In the genomic region with DNA sequence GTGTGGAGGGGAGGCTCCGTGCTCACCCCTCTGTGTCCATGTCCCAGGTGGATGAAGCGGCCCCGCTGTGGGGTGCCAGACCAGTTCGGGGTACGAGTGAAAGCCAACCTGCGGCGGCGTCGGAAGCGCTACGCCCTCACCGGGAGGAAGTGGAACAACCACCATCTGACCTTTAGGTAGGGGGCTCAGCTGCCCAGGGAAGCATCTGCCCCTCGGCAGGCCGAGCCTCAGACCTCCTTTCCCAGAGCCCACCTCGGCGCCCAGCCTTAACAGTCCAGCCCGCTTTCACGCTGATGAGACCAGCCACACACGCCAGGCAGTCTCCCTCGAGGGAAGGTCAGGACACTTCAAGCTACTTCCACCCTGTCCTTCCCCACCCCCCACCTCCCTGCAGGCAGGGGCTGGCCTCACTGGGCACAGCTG, we compare ENCODE assay signal across 20 cellular contexts. TPM values are rescaled to one million over a fixed set of nuclear protein-coding genes. Genes with fewer than 3 reads are reported as not detected.
A peak's percentile ranks its signal among the peaks of the same experiment; 100 is the strongest.
DNase-seq lines count a peak whose midpoint lies in the region; ATAC-seq, FAIRE-seq and TF ChIP-seq lines count a peak whose summit lies in the region.
"Had no signal": no experiment of that assay in that cellular context is flagged by ENCODE, and none has a peak within 500 bp of the region (broad histone marks: within the 10 kb centered on the region; RNA-seq: fewer than 3 reads in every experiment).

No MANE protein-coding gene starts in this region.

- TF ChIP-seq EP300 in SK-N-SH (IDR thresholded peaks at IDR 0.05; ENCODE audit: borderline replicate concordance in 1 of 2, low read depth in 1 of 2, low read length in 1 of 2) = no peak
- no peak for TF ChIP-seq EP300 in HepG2 (IDR thresholded peaks at IDR 0.05; ENCODE audit: low read depth in 2 of 2, low read length in 2 of 2)
- no peak for TF ChIP-seq EP300 in HepG2 (CRISPR knock-in tag; IDR thresholded peaks at IDR 0.05; ENCODE audit: borderline replicate concordance)

- intact Hi-C loops in HepG2 (cut with micrococcal nuclease; ENCODE audit: unreplicated experiment) (no loop called here), right lobe of liver (cut with DNase I) (no loop called here), upper lobe of right lung (cut with DNase I) (no loop called here)

- H4K20me1 ChIP-seq in SK-N-SH (ENCODE audit: insufficient read depth) = no peaks in the 10 kb centered on the region
- peaks cover 1% of the 10 kb centered on the region; the same call in 1 of the 2 replicates for H4K20me1 ChIP-seq in HepG2 (ENCODE audit: insufficient read depth, low read length)
- H4K20me1 ChIP-seq in Karpas-422 (ENCODE audit: insufficient read depth, low read depth, low read length) = no peaks in the 10 kb centered on the region
- H4K20me1 ChIP-seq: BLaER1 had no signal

- no TSS peak for BruUV-seq in HepG2 (replicated peaks; lab: Mats Ljungman, UMichigan)

- TF ChIP-seq CTCF in SK-N-SH (IDR thresholded peaks at IDR 0.05) (no peak), HepG2 (CRISPR knock-in tag; IDR thresholded peaks at IDR 0.05) (no peak), right lobe of liver (IDR thresholded peaks at IDR 0.05) (no peak), upper lobe of right lung (IDR thresholded peaks at IDR 0.05) (no peak)

- CTCF ChIA-PET in SK-N-SH (lab: Yijun Ruan, JAX) = interaction anchor here (1.3 to 1.7 kb wide), 3 partner anchors 10 to 84 kb away, joined by 3 to 4 read pairs (median 3); no protein-coding TSS in a partner anchor
- CTCF ChIA-PET in HepG2 (lab: Yijun Ruan, JAX; ENCODE audit: low intra/inter-chr PET ratio, low total read pairs) = no interaction called here

- H3K9ac ChIP-seq in SK-N-SH = no peak overlapping the region
- no peak overlapping the region for H3K9ac ChIP-seq in HepG2 (ENCODE audit: insufficient read depth, low read depth, low read length)
- H3K9ac ChIP-seq in Karpas-422 (ENCODE audit: low read length) = peak overlapping the region; percentile 28; the same call in 1 of the 2 replicates
- H3K9ac ChIP-seq: BLaER1 had no signal

- no peak overlapping the region for H2AFZ ChIP-seq in SK-N-SH (ENCODE audit: low read depth)
- no peak overlapping the region for H2AFZ ChIP-seq in HepG2 (ENCODE audit: low read length)
- no peak overlapping the region for H2AFZ ChIP-seq in Karpas-422 (ENCODE audit: low read length)

- no peak overlapping the region for H3K27ac ChIP-seq in SK-N-SH (ENCODE audit: low read depth in 2 of 2, low read length in 1 of 2)
- no peak overlapping the region for H3K27ac ChIP-seq in HepG2 (ENCODE audit: extremely low read length, insufficient read depth, low read length)
- no peak overlapping the region for H3K27ac ChIP-seq in right lobe of liver
- H3K27ac ChIP-seq in Karpas-422 (ENCODE audit: low read length) = peak overlapping the region; percentile 57; the same call in 1 of the 2 replicates
- no peak overlapping the region for H3K27ac ChIP-seq in upper lobe of right lung
- H3K27ac ChIP-seq: 22Rv1, BLaER1 had no signal

- FAIRE-seq in HepG2 (lab: Jason Lieb, UNC) = no peak
- FAIRE-seq: GM12878, GM19239 had no signal

- POLR2A ChIA-PET in SK-N-SH (lab: Yijun Ruan, JAX) (no interaction called here), HepG2 (lab: Yijun Ruan, JAX) (interaction anchor here (1.0 kb wide), 1 partner anchor 91 kb away, joined by 3 read pairs; a partner anchor contains a TSS)

- H3K36me3 ChIP-seq in SK-N-SH (replicated peaks in 1 of 2; ENCODE audit: control insufficient read depth in 1 of 2, insufficient read depth in 2 of 2, low read length in 1 of 2) (no peaks in the 10 kb centered on the region), HepG2 (replicated peaks in 1 of 2; ENCODE audit: control insufficient read depth in 1 of 2, insufficient read depth in 2 of 2, low read length in 2 of 2) (peaks cover 41 to 59% of the 10 kb centered on the region in 2 experiments), right lobe of liver (peaks cover 0 to 51% (median 20%) of the 10 kb centered on the region in 4 donors), Karpas-422 (ENCODE audit: insufficient read depth, low read length) (no peaks in the 10 kb centered on the region), upper lobe of right lung (peaks cover 24% of the 10 kb centered on the region)
- H3K36me3 ChIP-seq: BLaER1 had no signal

- H3K9me2 ChIP-seq in SK-N-SH (no peaks in the 10 kb centered on the region), Karpas-422 (replicated peaks; ENCODE audit: insufficient read depth, low read length) (no peaks in the 10 kb centered on the region)

- H3K4me2 ChIP-seq in SK-N-SH = no peak overlapping the region
- no peak overlapping the region for H3K4me2 ChIP-seq in HepG2 (ENCODE audit: low read depth, low read length)
- H3K4me2 ChIP-seq in Karpas-422 (ENCODE audit: low read depth, low read length, poor library complexity, severe bottlenecking) = no peak overlapping the region
- H3K4me2 ChIP-seq: BLaER1 had no signal

- in situ Hi-C loops in HepG2 (cut with HindIII; ENCODE audit: extremely low pct_ligation_motif_present, low pct_unique_long_range_greater_than_20kb) = no loop called here

- H3K4me3 ChIP-seq in SK-N-SH (ENCODE audit: low read depth in 2 of 2, low read length in 1 of 2) = no peak overlapping the region
- no peak overlapping the region for H3K4me3 ChIP-seq in HepG2 (replicated peaks in 1 of 3; ENCODE audit: insufficient read depth in 1 of 3, low read depth in 2 of 3, low read length in 3 of 3)
- no peak overlapping the region for H3K4me3 ChIP-seq in right lobe of liver
- no peak overlapping the region for H3K4me3 ChIP-seq in Karpas-422 (ENCODE audit: low read length)
- H3K4me3 ChIP-seq in upper lobe of right lung = no peak overlapping the region
- H3K4me3 ChIP-seq: BLaER1, GM12878, K562 had no signal

- H3K27me3 ChIP-seq in SK-N-SH (ENCODE audit: insufficient read depth) = no peaks in the 10 kb centered on the region
- no peaks in the 10 kb centered on the region for H3K27me3 ChIP-seq in HepG2 (ENCODE audit: control insufficient read depth in 1 of 2, insufficient read depth in 2 of 2, low read length in 2 of 2)
- H3K27me3 ChIP-seq in right lobe of liver = no peaks in the 10 kb centered on the region
- no peaks in the 10 kb centered on the region for H3K27me3 ChIP-seq in Karpas-422 (ENCODE audit: low read length)
- H3K27me3 ChIP-seq in upper lobe of right lung = no peaks in the 10 kb centered on the region
- H3K27me3 ChIP-seq: BLaER1 had no signal

- H3K79me2 ChIP-seq in SK-N-SH (ENCODE audit: insufficient read depth) (no peaks in the 10 kb centered on the region), HepG2 (ENCODE audit: insufficient read depth, low read length) (no peaks in the 10 kb centered on the region), Karpas-422 (ENCODE audit: low read length) (no peaks in the 10 kb centered on the region)

- DNase-seq in SK-N-SH (peak; percentile 39), HepG2 (ENCODE audit: low spot score) (no peak), right lobe of liver (no peak), Karpas-422 (no peak), upper lobe of right lung (peak; percentile 51)
- no peak for DNase-seq in stimulated activated CD4-positive, alpha-beta T cell treated with anti-CD3 and anti-CD28 coated beads, Interleukin-1b, Interleukin-23, amount 100 ng/mL, for 48 hours
- DNase-seq in stimulated activated CD4-positive, alpha-beta T cell treated with anti-CD3 and anti-CD28 coated beads, Interleukin-2, amount 100 ng/mL, for 48 hours = no peak
- DNase-seq: CD4-positive, alpha-beta memory T cell; DMS153; DMS79; GDM1; GOT3; H9 had no signal

- H3F3A ChIP-seq in SK-N-SH (replicated peaks; ENCODE audit: insufficient read depth) = no peaks in the 10 kb centered on the region

- peaks cover 0 to 40% of the 10 kb centered on the region in 2 experiments; a peak in 1 of 4 replicates for H3K4me1 ChIP-seq in SK-N-SH (ENCODE audit: control insufficient read depth in 1 of 2, insufficient read depth in 2 of 2, low read depth in 1 of 2, low read length in 1 of 2)
- H3K4me1 ChIP-seq in HepG2 (ENCODE audit: insufficient read depth, low read length) = peaks cover 2% of the 10 kb centered on the region
- peaks cover 0 to 10% (median 4%) of the 10 kb centered on the region in 4 donors for H3K4me1 ChIP-seq in right lobe of liver
- peaks cover 58% of the 10 kb centered on the region for H3K4me1 ChIP-seq in Karpas-422 (ENCODE audit: low read length)
- peaks cover 3% of the 10 kb centered on the region for H3K4me1 ChIP-seq in upper lobe of right lung

- TF ChIP-seq RAD21 in SK-N-SH (IDR thresholded peaks at IDR 0.05; ENCODE audit: low read length) (no peak), HepG2 (CRISPR knock-in tag; IDR thresholded peaks at IDR 0.05) (no peak)

- TF ChIP-seq POLR2A in HepG2 (IDR thresholded peaks at IDR 0.05; ENCODE audit: insufficient read depth in 1 of 2, low read depth in 2 of 2, low read length in 2 of 2) = no peak
- no peak for TF ChIP-seq POLR2A in right lobe of liver (IDR thresholded peaks at IDR 0.05)

- WGBS in SK-N-SH (ENCODE audit: low lambda C conversion rate) = 87% methylated on average over 9 of the region's 20 CpGs
- 96% methylated on average over 20 of the region's 20 CpGs for WGBS in HepG2 (ENCODE audit: low lambda C conversion rate)
- WGBS in right lobe of liver (ENCODE audit: insufficient coverage, low coverage, low lambda C conversion rate, missing lambda C conversion rate) = 96% methylated on average over 9 of the region's 20 CpGs

- ATAC-seq in SK-N-SH treated with all-trans-retinoic acid at 6 μM for 48 hours = no peak
- ATAC-seq in HepG2 = no peak
- no peak for ATAC-seq in right lobe of liver
- ATAC-seq in upper lobe of right lung = no peak
- ATAC-seq: GM12878, K562 had no signal

- no peaks in the 10 kb centered on the region for H3K9me3 ChIP-seq in SK-N-SH
- H3K9me3 ChIP-seq in HepG2 (ENCODE audit: low read length) = no peaks in the 10 kb centered on the region
- no peaks in the 10 kb centered on the region for H3K9me3 ChIP-seq in right lobe of liver
- H3K9me3 ChIP-seq in Karpas-422 (ENCODE audit: low read length) = no peaks in the 10 kb centered on the region
- no peaks in the 10 kb centered on the region for H3K9me3 ChIP-seq in upper lobe of right lung
- H3K9me3 ChIP-seq: BLaER1 had no signal

RNA-seq across cellular contexts. Expression of a gene that starts 12.7 kb away (rescaled TPM):
- polyA plus RNA-seq in SK-N-SH (2012; rRNA removed) (2.6 and 3.1 TPM in 2 replicates), HepG2 (2011; rRNA removed) (44.9 and 65.2 TPM in 2 replicates)
- 1.1 and 2.2 TPM in 2 replicates for polyA plus RNA-seq in SK-N-SH (2012; cell fraction: cytosol; rRNA removed)
- 3.5 and 3.9 TPM in 2 replicates for polyA plus RNA-seq in SK-N-SH (2012; cell fraction: nucleus; rRNA removed)
- total RNA-seq in HepG2 (2016; rRNA removed; fragmentation: Illumina TruSeq; extraction: Trizol) (17.2 and 35.2 TPM in 2 replicates), right lobe of liver (10 to 100 TPM; 22.3 to 76.0 (median 35.2) TPM), upper lobe of right lung (25.2 TPM)
- 3.1 and 4.0 TPM in 2 replicates for total RNA-seq in HepG2 (2016; cell fraction: cytosol; rRNA removed; fragmentation: Illumina TruSeq; extraction: Trizol; ENCODE audit: low read depth)
- 15.2 and 35.5 TPM in 2 replicates for total RNA-seq in HepG2 (2016; cell fraction: insoluble cytoplasmic fraction; rRNA removed; fragmentation: Illumina TruSeq; extraction: Trizol)
- 11.7 and 12.8 TPM in 2 replicates for total RNA-seq in HepG2 (2016; cell fraction: membrane; rRNA removed; fragmentation: Illumina TruSeq; extraction: Trizol)
- total RNA-seq in HepG2 (2016; cell fraction: nucleus; rRNA removed; fragmentation: Illumina TruSeq; extraction: Trizol) = 29.8 and 35.0 TPM in 2 replicates
- polyA plus RNA-seq in HepG2 (2011; cell fraction: cytosol; rRNA removed) = 48.2 and 63.4 TPM in 2 replicates
- polyA plus RNA-seq in HepG2 (2011; cell fraction: nucleus; rRNA removed) = 48.7 and 49.3 TPM in 2 replicates
- 31.4 and 52.1 TPM in 2 replicates for polyA plus RNA-seq in HepG2 (2012)
- 3.1 and 3.6 TPM in 2 replicates for polyA plus RNA-seq in HepG2 (2016; cell fraction: cytosol; fragmentation: Illumina TruSeq; extraction: Trizol; ENCODE audit: low read depth)
- polyA plus RNA-seq in HepG2 (2016; cell fraction: insoluble cytoplasmic fraction; fragmentation: Illumina TruSeq; extraction: Trizol; ENCODE audit: low read depth) = 20.6 and 24.8 TPM in 2 replicates
- 9.3 and 9.6 TPM in 2 replicates for polyA plus RNA-seq in HepG2 (2016; cell fraction: membrane; fragmentation: Illumina TruSeq; extraction: Trizol; ENCODE audit: low read depth)
- 59.2 and 61.3 TPM in 2 replicates for polyA plus RNA-seq in HepG2 (2016; cell fraction: nucleus; fragmentation: Illumina TruSeq; extraction: Trizol; ENCODE audit: insufficient read depth, low read depth)
- polyA minus RNA-seq in HepG2 (2011; rRNA and poly(A)+ RNA removed; ENCODE audit: low replicate concordance) = 32.1 and 99.8 TPM in 2 replicates
- polyA minus RNA-seq in HepG2 (2011; cell fraction: cytosol; rRNA and poly(A)+ RNA removed) = 50.9 and 56.7 TPM in 2 replicates
- polyA minus RNA-seq in HepG2 (2011; cell fraction: nucleus; rRNA and poly(A)+ RNA removed) = 14.2 and 19.3 TPM in 2 replicates
- total RNA-seq in Karpas-422 (2014; rRNA removed; shearing (Covaris generic); ENCODE audit: low replicate concordance) = 4.1 and 5.2 TPM in 2 replicates
- polyA plus RNA-seq: CD14-positive monocyte had no signal

RNA-seq across cellular contexts. Expression of a gene that starts 37.0 kb away (rescaled TPM):
- 87.3 and 94.1 TPM in 2 replicates for polyA plus RNA-seq in SK-N-SH (2012; rRNA removed)
- 53.0 and 69.3 TPM in 2 replicates for polyA plus RNA-seq in SK-N-SH (2012; cell fraction: cytosol; rRNA removed)
- polyA plus RNA-seq in SK-N-SH (2012; cell fraction: nucleus; rRNA removed) = 39.0 and 44.4 TPM in 2 replicates
- total RNA-seq in HepG2 (2016; rRNA removed; fragmentation: Illumina TruSeq; extraction: Trizol) = 16.7 and 33.5 TPM in 2 replicates
- total RNA-seq in HepG2 (2016; cell fraction: cytosol; rRNA removed; fragmentation: Illumina TruSeq; extraction: Trizol; ENCODE audit: low read depth) = 11.1 and 11.2 TPM in 2 replicates
- 17.4 and 32.4 TPM in 2 replicates for total RNA-seq in HepG2 (2016; cell fraction: insoluble cytoplasmic fraction; rRNA removed; fragmentation: Illumina TruSeq; extraction: Trizol)
- 47.5 and 49.4 TPM in 2 replicates for total RNA-seq in HepG2 (2016; cell fraction: membrane; rRNA removed; fragmentation: Illumina TruSeq; extraction: Trizol)
- total RNA-seq in HepG2 (2016; cell fraction: nucleus; rRNA removed; fragmentation: Illumina TruSeq; extraction: Trizol) = 17.8 and 27.0 TPM in 2 replicates
- 65.4 and 75.9 TPM in 2 replicates for polyA plus RNA-seq in HepG2 (2011; rRNA removed)
- polyA plus RNA-seq in HepG2 (2011; cell fraction: cytosol; rRNA removed) = 60.7 and 64.8 TPM in 2 replicates
- 51.6 and 63.8 TPM in 2 replicates for polyA plus RNA-seq in HepG2 (2011; cell fraction: nucleus; rRNA removed)
- 24.1 and 47.2 TPM in 2 replicates for polyA plus RNA-seq in HepG2 (2012)
- polyA plus RNA-seq in HepG2 (2016; cell fraction: cytosol; fragmentation: Illumina TruSeq; extraction: Trizol; ENCODE audit: low read depth) = 54.6 and 63.3 TPM in 2 replicates
- polyA plus RNA-seq in HepG2 (2016; cell fraction: insoluble cytoplasmic fraction; fragmentation: Illumina TruSeq; extraction: Trizol; ENCODE audit: low read depth) = 76.8 and 103 TPM in 2 replicates
- polyA plus RNA-seq in HepG2 (2016; cell fraction: membrane; fragmentation: Illumina TruSeq; extraction: Trizol; ENCODE audit: low read depth) = 136 and 142 TPM in 2 replicates
- polyA plus RNA-seq in HepG2 (2016; cell fraction: nucleus; fragmentation: Illumina TruSeq; extraction: Trizol; ENCODE audit: insufficient read depth, low read depth) = 62.4 and 62.9 TPM in 2 replicates
- polyA minus RNA-seq in HepG2 (2011; rRNA and poly(A)+ RNA removed; ENCODE audit: low replicate concordance) = 97.4 and 101 TPM in 2 replicates
- polyA minus RNA-seq in HepG2 (2011; cell fraction: cytosol; rRNA and poly(A)+ RNA removed) = 44.2 and 48.1 TPM in 2 replicates
- 30.8 and 37.7 TPM in 2 replicates for polyA minus RNA-seq in HepG2 (2011; cell fraction: nucleus; rRNA and poly(A)+ RNA removed)
- 10 to 100 TPM; 20.6 to 63.3 (median 25.9) TPM for total RNA-seq in right lobe of liver
- total RNA-seq in Karpas-422 (2014; rRNA removed; shearing (Covaris generic); ENCODE audit: low replicate concordance) = 19.6 and 28.3 TPM in 2 replicates
- 37.4 TPM for total RNA-seq in upper lobe of right lung

RNA-seq across cellular contexts. Expression of a gene that starts 37.8 kb away (rescaled TPM):
- polyA plus RNA-seq in SK-N-SH (2012; rRNA removed) = 4.8 and 7.6 TPM in 2 replicates
- 3.2 and 5.1 TPM in 2 replicates for polyA plus RNA-seq in SK-N-SH (2012; cell fraction: cytosol; rRNA removed)
- polyA plus RNA-seq in SK-N-SH (2012; cell fraction: nucleus; rRNA removed) = 8.5 and 8.8 TPM in 2 replicates
- 3.5 and 3.6 TPM in 2 replicates for total RNA-seq in HepG2 (2016; rRNA removed; fragmentation: Illumina TruSeq; extraction: Trizol)
- total RNA-seq in HepG2 (2016; cell fraction: cytosol; rRNA removed; fragmentation: Illumina TruSeq; extraction: Trizol; ENCODE audit: low read depth) = 0.51 and 0.88 TPM in 2 replicates
- total RNA-seq in HepG2 (2016; cell fraction: insoluble cytoplasmic fraction; rRNA removed; fragmentation: Illumina TruSeq; extraction: Trizol) = 3.1 and 3.2 TPM in 2 replicates
- total RNA-seq in HepG2 (2016; cell fraction: membrane; rRNA removed; fragmentation: Illumina TruSeq; extraction: Trizol) = 2.3 and 2.7 TPM in 2 replicates
- total RNA-seq in HepG2 (2016; cell fraction: nucleus; rRNA removed; fragmentation: Illumina TruSeq; extraction: Trizol) = 3.0 and 3.7 TPM in 2 replicates
- polyA plus RNA-seq in HepG2 (2011; rRNA removed) = 2.4 and 5.2 TPM in 2 replicates
- polyA plus RNA-seq in HepG2 (2011; cell fraction: cytosol; rRNA removed) = 2.9 and 3.1 TPM in 2 replicates
- polyA plus RNA-seq in HepG2 (2011; cell fraction: nucleus; rRNA removed) = 7.2 and 8.1 TPM in 2 replicates
- 2.2 and 4.4 TPM in 2 replicates for polyA plus RNA-seq in HepG2 (2012)
- 0.15 and 0.25 TPM in 2 replicates for polyA plus RNA-seq in HepG2 (2016; cell fraction: cytosol; fragmentation: Illumina TruSeq; extraction: Trizol; ENCODE audit: low read depth)
- polyA plus RNA-seq in HepG2 (2016; cell fraction: insoluble cytoplasmic fraction; fragmentation: Illumina TruSeq; extraction: Trizol; ENCODE audit: low read depth) = 4.6 TPM in 2 replicates
- 1.0 and 1.3 TPM in 2 replicates for polyA plus RNA-seq in HepG2 (2016; cell fraction: membrane; fragmentation: Illumina TruSeq; extraction: Trizol; ENCODE audit: low read depth)
- polyA plus RNA-seq in HepG2 (2016; cell fraction: nucleus; fragmentation: Illumina TruSeq; extraction: Trizol; ENCODE audit: insufficient read depth, low read depth) = 5.6 TPM in 2 replicates
- 8.6 and 11.6 TPM in 2 replicates for polyA minus RNA-seq in HepG2 (2011; rRNA and poly(A)+ RNA removed; ENCODE audit: low replicate concordance)
- 4.9 and 6.1 TPM in 2 replicates for polyA minus RNA-seq in HepG2 (2011; cell fraction: cytosol; rRNA and poly(A)+ RNA removed)
- polyA minus RNA-seq in HepG2 (2011; cell fraction: nucleus; rRNA and poly(A)+ RNA removed) = 4.6 and 5.0 TPM in 2 replicates
- 1 to 10 TPM; 2.5 to 4.9 (median 3.4) TPM for total RNA-seq in right lobe of liver
- total RNA-seq in Karpas-422 (2014; rRNA removed; shearing (Covaris generic); ENCODE audit: low replicate concordance) = 3.7 and 5.3 TPM in 2 replicates
- total RNA-seq in upper lobe of right lung = 10.6 TPM

Comparison
In these comparisons a context has a peak if more than half of its experiments do, and no peak if none do; other contexts are left out.
1. DNase-seq: peak in SK-N-SH (single experiment) and upper lobe of right lung (single experiment); none in HepG2 (single experiment), right lobe of liver (0 of 3), Karpas-422 (single experiment), stimulated activated CD4-positive, alpha-beta T cell treated with anti-CD3 and anti-CD28 coated beads, Interleukin-1b, Interleukin-23, amount 100 ng/mL, for 48 hours (single experiment) and stimulated activated CD4-positive, alpha-beta T cell treated with anti-CD3 and anti-CD28 coated beads, Interleukin-2, amount 100 ng/mL, for 48 hours (0 of 2).